Comparison of ENCODE assay signal across 16 cellular contexts in genomic region chr11:109241988-109242387, GRCh38.
"Had no signal": no experiment of that assay in that cellular context is flagged by ENCODE, and none has a peak within 500 bp of the region (broad histone marks: within the 10 kb centered on the region; RNA-seq: fewer than 3 reads in every experiment).

No MANE protein-coding gene starts in this region.

- FAIRE-seq: TTC549 had no signal

- H3K36me3 ChIP-seq: brain microvascular endothelial cell, esophagus squamous epithelium, gastrocnemius medialis, tibial artery had no signal

- H3K9me3 Mint-ChIP-seq: activated T-helper 2 cell treated with anti-CD3 and anti-CD28 coated beads, Interferon-gamma antibody, Interleukin-2, Interleukin-4, amounts not matched to agents 10 μg/mL and 5 μg/mL and 100 μg/mL, durations not matched to agents 14 hours and 24 hours and 36 hours had no signal

- H3K4me3 Mint-ChIP-seq: activated naive CD4-positive, alpha-beta T cell treated with anti-CD3 and anti-CD28 coated beads, Interleukin-2, amount 50 U/mL, for 24 hours; T-helper 17 cell had no signal

- H3K4me2 ChIP-seq: smooth muscle cell had no signal

- H3K4me1 Mint-ChIP-seq: activated naive CD4-positive, alpha-beta T cell treated with anti-CD3 and anti-CD28 coated beads, Interleukin-2, amount 50 U/mL, for 24 hours; T-helper 17 cell had no signal

- H3K4me3 ChIP-seq: esophagus squamous epithelium, gastrocnemius medialis, smooth muscle cell, tibial artery had no signal

- H3K27ac ChIP-seq: brain microvascular endothelial cell, gastrocnemius medialis, tibial artery had no signal

- ATAC-seq: gastrocnemius medialis, right cardiac atrium, T-helper 17 cell had no signal

- H3K36me3 Mint-ChIP-seq: activated naive CD4-positive, alpha-beta T cell treated with anti-CD3 and anti-CD28 coated beads, Interleukin-2, amount 50 U/mL, for 24 hours had no signal

- H3K27me3 ChIP-seq: brain microvascular endothelial cell, esophagus squamous epithelium, gastrocnemius medialis, tibial artery had no signal

- H3K27me3 Mint-ChIP-seq: T-helper 17 cell had no signal

- H3K27ac Mint-ChIP-seq: activated naive CD4-positive, alpha-beta T cell treated with anti-CD3 and anti-CD28 coated beads, Interleukin-2, amount 50 U/mL, for 24 hours; activated T-helper 2 cell treated with anti-CD3 and anti-CD28 coated beads, Interferon-gamma antibody, Interleukin-2, Interleukin-4, amounts not matched to agents 10 μg/mL and 5 μg/mL and 100 μg/mL, durations not matched to agents 14 hours and 24 hours and 36 hours; T-helper 17 cell had no signal

- H3K9me3 ChIP-seq: gastrocnemius medialis, tibial artery had no signal

- DNase-seq: activated CD4-positive, alpha-beta T cell treated with anti-CD3 and anti-CD28 coated beads, Interleukin-2, amount 50 U/mL, for 1 hour; activated CD4-positive, CD25-positive, alpha-beta regulatory T cell; amygdala; brain microvascular endothelial cell; dermis blood vessel endothelial cell; esophagus squamous epithelium; gastrocnemius medialis; midbrain; posterior cingulate gyrus; right cardiac atrium; T-helper 17 cell; tibial artery had no signal

- H3K4me1 ChIP-seq: gastrocnemius medialis, tibial artery had no signal
